In genomic region chrX:40962793-40963407, GRCh38 we compare ENCODE assay signal across 31 cellular contexts.
"Had no signal": no experiment of that assay in that cellular context is flagged by ENCODE, and none has a peak within 500 bp of the region (broad histone marks: within the 10 kb centered on the region; RNA-seq: fewer than 3 reads in every experiment).

No MANE protein-coding gene starts in this region.

- ATAC-seq: activated CD4-positive, alpha-beta T cell treated with anti-CD3 and anti-CD28 coated beads for 36 hours; activated T-cell treated with anti-CD3 and anti-CD28 coated beads, Interleukin-2, amount 50 U/mL, for 4 hours; activated T-helper 17 cell treated with anti-CD3 and anti-CD28 coated beads, Interleukin-2, amount 50 U/mL, for 72 hours; effector memory CD8-positive, alpha-beta T cell; foreskin keratinocyte; gastrocnemius medialis; heart left ventricle; T-helper 17 cell had no signal

- DNase-seq: activated CD4-positive, alpha-beta memory T cell treated with anti-CD3 and anti-CD28 coated beads, Interleukin-2, amount 10 ng/mL, durations not matched to agents 7 days and 5 days; activated CD4-positive, alpha-beta T cell treated with anti-CD3 and anti-CD28 coated beads for 36 hours; activated CD4-positive, alpha-beta T cell treated with anti-CD3 and anti-CD28 coated beads, Interleukin-2, amount 10 ng/mL, durations not matched to agents 7 days and 5 days; activated CD4-positive, alpha-beta T cell treated with anti-CD3 and anti-CD28 coated beads, Interleukin-2, amount 50 U/mL, for 4 hours; activated CD4-positive, CD25-positive, alpha-beta regulatory T cell; activated CD4-positive, CD25-positive, alpha-beta regulatory T cell treated with anti-CD3 and anti-CD28 coated beads, Interleukin-2, amount 50 U/mL, for 72 hours; activated effector memory CD4-positive, alpha-beta T cell treated with Interleukin-2 at 50 U/mL for 16 hours; activated gamma-delta T cell treated with Interleukin-2 at 50 U/mL for 16 hours; activated naive CD4-positive, alpha-beta T cell treated with anti-CD3 and anti-CD28 coated beads, Interleukin-2, amount 50 U/mL, for 16 hours; activated naive CD4-positive, alpha-beta T cell treated with Interleukin-2 at 50 U/mL for 16 hours; activated T-cell treated with anti-CD3 and anti-CD28 coated beads, Interleukin-2, amount 50 U/mL, for 4 hours; amniotic stem cell; anterior cingulate cortex; central memory CD4-positive, alpha-beta T cell; cerebellar nuclear complex; cortex of kidney; dermis blood vessel endothelial cell; effector CD4-positive, alpha-beta T cell; effector memory CD8-positive, alpha-beta T cell; erythroblast; foreskin keratinocyte; gastrocnemius medialis; glutamatergic neuron; heart left ventricle; T-helper 1 cell; T-helper 17 cell; T1000 had no signal

- H3K27ac ChIP-seq: breast epithelium, cardiac muscle cell, esophagus muscularis mucosa, foreskin keratinocyte, gastrocnemius medialis, heart left ventricle had no signal

- H3K27me3 ChIP-seq: cardiac muscle cell, foreskin keratinocyte, gastrocnemius medialis had no signal

- H3K9me3 ChIP-seq: gastrocnemius medialis had no signal

- H3K4me1 ChIP-seq: breast epithelium, foreskin keratinocyte had no signal

- H3K36me3 ChIP-seq: breast epithelium, cardiac muscle cell, esophagus muscularis mucosa, gastrocnemius medialis, heart left ventricle had no signal

- H3K4me3 ChIP-seq: breast epithelium, cardiac muscle cell, esophagus muscularis mucosa, gastrocnemius medialis, heart left ventricle had no signal
